In genomic region chr4:17511950-17512795, GRCh38 we compare ENCODE assay signal across 8 cellular contexts. TPM values are rescaled to one million over a fixed set of nuclear protein-coding genes. Genes with fewer than 3 reads are reported as not detected.
A peak's percentile ranks its signal among the peaks of the same experiment; 100 is the strongest.
DNase-seq lines count a peak whose midpoint lies in the region; TF ChIP-seq lines count a peak whose summit lies in the region.

Gene QDPR, minus strand, starts transcription at chr4:17512090. Its CDS starts 36 bp downstream, at chr4:17512054.

- H3K4me1 ChIP-seq in Loucy (ENCODE audit: insufficient read depth, low read length, poor library complexity, severe bottlenecking) (peaks cover 4% of the 10 kb centered on the region), ascending aorta (peaks cover 3 to 16% of the 10 kb centered on the region in 2 donors), hepatocyte (ENCODE audit: insufficient read depth) (peaks cover 10% of the 10 kb centered on the region)

- H3K9ac ChIP-seq in Loucy (ENCODE audit: low read depth, low read length, poor library complexity, severe bottlenecking) = peak within 1 kb of the TSS; percentile 84

- peak within 1 kb of the TSS; percentile 92 for H2AFZ ChIP-seq in Loucy (ENCODE audit: low read length)
- peak within 1 kb of the TSS; percentile 93 for H2AFZ ChIP-seq in hepatocyte

- H3K9me3 ChIP-seq in Loucy (ENCODE audit: insufficient read depth, low read depth, low read length) (no peaks in the 10 kb centered on the region), ascending aorta (no peaks in the 10 kb centered on the region), hepatocyte (ENCODE audit: low read depth) (no peaks in the 10 kb centered on the region)

- DNase-seq in GM12864 (ENCODE audit: low read depth) (peak; percentile 31), H7 (peak; percentile 94), T-helper 22 cell (ENCODE audit: low read depth) (peak; percentile 43), ascending aorta (ENCODE audit: low spot score in 2 of 2) (peak; percentile 37 to 89), hepatocyte (ENCODE audit: low spot score) (peak; percentile 91), retina (peak; percentile 82), NCI-H187 treated with DMSO at 0.1 percent for 48 hours (lab: John Stamatoyannopoulos, UW) (no peak)

- H3K4me2 ChIP-seq in Loucy (ENCODE audit: low read depth, low read length, poor library complexity, severe bottlenecking) (peak within 1 kb of the TSS; percentile 93), hepatocyte (peak within 1 kb of the TSS; percentile 88)

- no peaks in the 10 kb centered on the region for H3F3A ChIP-seq in Loucy (ENCODE audit: low read depth)

- H3K4me3 ChIP-seq in GM12864 (ENCODE audit: low read depth, low read length) (peak within 1 kb of the TSS; percentile 65), H7 (ENCODE audit: insufficient read depth, low read depth, low read length) (peak within 1 kb of the TSS; percentile 58), Loucy (ENCODE audit: low read length, poor library complexity, severe bottlenecking) (peak within 1 kb of the TSS; percentile 91), ascending aorta (peak within 1 kb of the TSS; percentile 75 to 100), hepatocyte (peak within 1 kb of the TSS; percentile 62)

- H4K20me1 ChIP-seq in Loucy (ENCODE audit: insufficient read depth, low read length, poor library complexity, severe bottlenecking) = no peaks in the 10 kb centered on the region
- no peaks in the 10 kb centered on the region for H4K20me1 ChIP-seq in hepatocyte (ENCODE audit: insufficient read depth, poor library complexity, severe bottlenecking)

- 7% methylated on average over 27 of the region's 65 CpGs for WGBS in hepatocyte (ENCODE audit: low lambda C conversion rate, missing lambda C conversion rate)

- TF ChIP-seq CTCF in GM12864 (IDR thresholded peaks at IDR 0.05; ENCODE audit: low read depth, low read length, missing control alignments) (peak; percentile 31), Loucy (conservative IDR thresholded peaks at IDR 0.05; ENCODE audit: low read length) (peak; percentile 56), ascending aorta (IDR thresholded peaks at IDR 0.05) (peak; percentile 17 to 44 (median 34)), hepatocyte (IDR thresholded peaks at IDR 0.05; ENCODE audit: poor library complexity) (no peak)

- H3K27me3 ChIP-seq in H7 (ENCODE audit: control insufficient read depth, insufficient read depth, low read length) (peaks cover 5% of the 10 kb centered on the region), Loucy (ENCODE audit: insufficient read depth, low read length, poor library complexity, severe bottlenecking) (no peaks in the 10 kb centered on the region), ascending aorta (no peaks in the 10 kb centered on the region), hepatocyte (peaks cover 2% of the 10 kb centered on the region)

- H3K9me2 ChIP-seq in Loucy (replicated peaks; ENCODE audit: low read depth, low read length) = no peaks in the 10 kb centered on the region
- H3K9me2 ChIP-seq in hepatocyte (replicated peaks; ENCODE audit: insufficient read depth) = no peaks in the 10 kb centered on the region

- H3K27ac ChIP-seq in ascending aorta (peak within 1 kb of the TSS; percentile 65 to 80), hepatocyte (peak within 1 kb of the TSS; percentile 78)

- intact Hi-C loops in ascending aorta (cut with DNase I) = loop anchor here (2.0 kb wide), 2 partner anchors 37 to 65 kb away; partner anchors contain the start of gene LAP3

- H3K36me3 ChIP-seq in H7 (replicated peaks; ENCODE audit: control insufficient read depth, insufficient read depth, low read length) (no peaks in the 10 kb centered on the region; the same call in 1 of the 2 replicates), Loucy (ENCODE audit: insufficient read depth, low read length) (no peaks in the 10 kb centered on the region), ascending aorta (peaks cover 7 to 13% of the 10 kb centered on the region in 2 donors), hepatocyte (replicated peaks; ENCODE audit: insufficient read depth, low read depth) (no peaks in the 10 kb centered on the region)

- H3K79me2 ChIP-seq in Loucy (ENCODE audit: insufficient read depth, low read length) (peaks cover 14% of the 10 kb centered on the region), hepatocyte (peaks cover 19% of the 10 kb centered on the region)

RNA-seq across cellular contexts. Expression of gene QDPR, which starts in this region (rescaled TPM):
- total RNA-seq in H7 (2014; rRNA removed; shearing (Covaris generic)) = 12.2 and 12.8 TPM in 2 replicates
- total RNA-seq in ascending aorta = 32.7 TPM
- 56.2 and 67.6 TPM in 2 replicates for total RNA-seq in hepatocyte
- 65.5 and 70.3 TPM in 2 replicates for polyA plus RNA-seq in hepatocyte
